In genomic region chr17:63961355-63962207, GRCh38 we compare ENCODE assay signal across 7 cellular contexts. TPM values are rescaled to one million over a fixed set of nuclear protein-coding genes. Genes with fewer than 3 reads are reported as not detected.
DNase-seq lines count a peak whose midpoint lies in the region; ATAC-seq, FAIRE-seq and TF ChIP-seq lines count a peak whose summit lies in the region.

No MANE protein-coding gene starts in this region.

- H3K4me1 ChIP-seq in OCI-LY1 (ENCODE audit: insufficient read depth, low read length, severe bottlenecking), result peaks cover 16% of the 10 kb centered on the region
- H3K4me1 ChIP-seq in small intestine (ENCODE audit: control insufficient read depth in 2 of 2, insufficient read depth in 1 of 2, low read depth in 1 of 2, low read length in 1 of 2), result no peaks in the 10 kb centered on the region

- peak overlapping the region; percentile 40 for H3K4me3 ChIP-seq in H7 (ENCODE audit: insufficient read depth, low read depth, low read length)
- H3K4me3 ChIP-seq in OCI-LY1 (ENCODE audit: low read depth, low read length, poor library complexity, severe bottlenecking), result peak overlapping the region; percentile 66
- H3K4me3 ChIP-seq in small intestine (ENCODE audit: low read depth in 1 of 2, low read length in 2 of 2), result no peak overlapping the region

- FAIRE-seq in small intestine (lab: Jason Lieb, UNC), result no peak

- H3K27ac ChIP-seq in OCI-LY1 (ENCODE audit: low read depth, low read length, poor library complexity, severe bottlenecking) (no peak overlapping the region), small intestine (ENCODE audit: low read depth in 1 of 2, low read length in 1 of 2) (no peak overlapping the region)

- H3K9me3 ChIP-seq in OCI-LY1 (ENCODE audit: low read length), result no peaks in the 10 kb centered on the region
- no peaks in the 10 kb centered on the region for H3K9me3 ChIP-seq in small intestine (ENCODE audit: control insufficient read depth, low read depth)

- peak; percentile 98 for DNase-seq in H7
- DNase-seq in activated naive CD4-positive, alpha-beta T cell treated with anti-CD3 and anti-CD28 coated beads, Interleukin-2, amount 50 U/mL, for 72 hours (ENCODE audit: low spot score in 2 of 2), result no peak
- DNase-seq in left ventricle myocardium superior, result peak; percentile 67
- DNase-seq in small intestine, result peak; percentile 39
- no peak for DNase-seq in RPMI8226

- no peaks in the 10 kb centered on the region for H4K20me1 ChIP-seq in OCI-LY1 (ENCODE audit: insufficient read depth, low read length)

- peak overlapping the region; percentile 92 for H3K4me2 ChIP-seq in OCI-LY1 (ENCODE audit: low read length)

- no peaks in the 10 kb centered on the region for H3F3A ChIP-seq in OCI-LY1 (ENCODE audit: insufficient read depth, low read length)

- H3K27me3 ChIP-seq in H7 (ENCODE audit: control insufficient read depth, insufficient read depth, low read length) (no peaks in the 10 kb centered on the region; the same call in 1 of the 2 replicates), OCI-LY1 (ENCODE audit: insufficient read depth, low read length) (no peaks in the 10 kb centered on the region), small intestine (ENCODE audit: control insufficient read depth in 2 of 2, insufficient read depth in 2 of 2, low read length in 2 of 2) (no peaks in the 10 kb centered on the region)

- H3K36me3 ChIP-seq in H7 (replicated peaks; ENCODE audit: control insufficient read depth, insufficient read depth, low read length) (no peaks in the 10 kb centered on the region), OCI-LY1 (ENCODE audit: insufficient read depth, low read length) (no peaks in the 10 kb centered on the region), small intestine (ENCODE audit: control insufficient read depth in 2 of 2, insufficient read depth in 2 of 2, low read length in 2 of 2) (no peaks in the 10 kb centered on the region)

- ATAC-seq in activated naive CD4-positive, alpha-beta T cell treated with anti-CD3 and anti-CD28 coated beads, Interleukin-2, amount 50 U/mL, for 72 hours, result peak; percentile 43 to 71
- ATAC-seq in left ventricle myocardium superior (peak; percentile 69), GM21576 (IDR thresholded peaks at IDR 0.05; ENCODE audit: unreplicated experiment) (no peak)

- H3K36me3 Mint-ChIP-seq in activated naive CD4-positive, alpha-beta T cell treated with anti-CD3 and anti-CD28 coated beads, Interleukin-2, amount 50 U/mL, for 72 hours, result no peaks in the 10 kb centered on the region

- no peak overlapping the region for H2AFZ ChIP-seq in OCI-LY1 (ENCODE audit: low read length)

- no peaks in the 10 kb centered on the region for H3K79me2 ChIP-seq in OCI-LY1 (ENCODE audit: insufficient read depth, low read length)

- TF ChIP-seq CTCF in OCI-LY1 (IDR thresholded peaks at IDR 0.05; ENCODE audit: low read length), result no peak

- 17 to 25% (median 18%) methylated on average over 24 to 36 of the region's 36 CpGs for WGBS in small intestine, 3 donors

- no peak overlapping the region for H3K27ac Mint-ChIP-seq in activated naive CD4-positive, alpha-beta T cell treated with anti-CD3 and anti-CD28 coated beads, Interleukin-2, amount 50 U/mL, for 72 hours

- H3K9me2 ChIP-seq in OCI-LY1 (ENCODE audit: low read depth, low read length), result no peaks in the 10 kb centered on the region

- H3K9ac ChIP-seq in OCI-LY1 (ENCODE audit: low read length), result peak overlapping the region; percentile 63

- H3K9me3 Mint-ChIP-seq in activated naive CD4-positive, alpha-beta T cell treated with anti-CD3 and anti-CD28 coated beads, Interleukin-2, amount 50 U/mL, for 72 hours, result no peaks in the 10 kb centered on the region

- intact Hi-C loops in left ventricle myocardium superior (cut with micrococcal nuclease), result no loop called here

RNA-seq across cellular contexts. Expression of gene SCN4A, which starts 11.1 kb away (rescaled TPM):
- total RNA-seq in H7 (2014; rRNA removed; shearing (Covaris generic)), result 4.8 and 6.8 TPM in 2 replicates
- total RNA-seq in activated naive CD4-positive, alpha-beta T cell treated with anti-CD3 and anti-CD28 coated beads, Interleukin-2, amount 50 U/mL, for 72 hours, result under 1 TPM in 1 of 2 donors, not detected in 1; 0.10 TPM
- 0.32 TPM for total RNA-seq in left ventricle myocardium superior
- under 1 TPM in 1 of 3 donors, not detected in 2; 0.46 TPM for polyA plus RNA-seq in small intestine

RNA-seq across cellular contexts. Expression of gene CD79B, which starts 29.4 kb away (rescaled TPM):
- 2.4 and 2.6 TPM in 2 replicates for total RNA-seq in H7 (2014; rRNA removed; shearing (Covaris generic))
- 10 to 100 TPM; 28.7 to 52.6 TPM for total RNA-seq in activated naive CD4-positive, alpha-beta T cell treated with anti-CD3 and anti-CD28 coated beads, Interleukin-2, amount 50 U/mL, for 72 hours
- total RNA-seq in left ventricle myocardium superior, result 5.7 TPM
- 1 to 10 TPM in 2 of 3 donors, under 1 TPM in 1; 0.45 to 8.7 (median 4.6) TPM for polyA plus RNA-seq in small intestine

RNA-seq across cellular contexts. Expression of gene PRR29, which starts 36.6 kb away (rescaled TPM):
- 0.52 and 0.63 TPM in 2 replicates for total RNA-seq in H7 (2014; rRNA removed; shearing (Covaris generic))
- 1 to 10 TPM in 1 of 2 donors, under 1 TPM in 1; 0.86 to 1.8 TPM for total RNA-seq in activated naive CD4-positive, alpha-beta T cell treated with anti-CD3 and anti-CD28 coated beads, Interleukin-2, amount 50 U/mL, for 72 hours
- 0.20 TPM for total RNA-seq in left ventricle myocardium superior
- polyA plus RNA-seq in small intestine, result under 1 TPM in 1 of 3 donors, not detected in 2; 0.16 TPM

RNA-seq across cellular contexts. Expression of gene GH1, which starts 42.9 kb away (rescaled TPM):
- total RNA-seq in H7 (2014; rRNA removed; shearing (Covaris generic)), result not detected in 2 replicates
- 1 to 10 TPM in 1 of 2 donors, not detected in 1; 1.0 TPM for total RNA-seq in activated naive CD4-positive, alpha-beta T cell treated with anti-CD3 and anti-CD28 coated beads, Interleukin-2, amount 50 U/mL, for 72 hours
- total RNA-seq in left ventricle myocardium superior, result not detected
- not detected for polyA plus RNA-seq in small intestine

RNA-seq across cellular contexts. Expression of gene CSHL1, which starts 50.5 kb away (rescaled TPM):
- not detected in 2 replicates for total RNA-seq in H7 (2014; rRNA removed; shearing (Covaris generic))
- under 1 TPM in 1 of 2 donors, not detected in 1; 0.31 TPM for total RNA-seq in activated naive CD4-positive, alpha-beta T cell treated with anti-CD3 and anti-CD28 coated beads, Interleukin-2, amount 50 U/mL, for 72 hours
- not detected for total RNA-seq in left ventricle myocardium superior
- not detected for polyA plus RNA-seq in small intestine

Comparison
In these comparisons a context has a peak if more than half of its experiments do, and no peak if none do; other contexts are left out.
1. DNase-seq: peak in H7 (single experiment), left ventricle myocardium superior (single experiment) and small intestine (single experiment); none in activated naive CD4-positive, alpha-beta T cell treated with anti-CD3 and anti-CD28 coated beads, Interleukin-2, amount 50 U/mL, for 72 hours (0 of 2) and RPMI8226 (single experiment).
2. H3K4me3 ChIP-seq: peak in H7 (single experiment) and OCI-LY1 (single experiment); none in small intestine (0 of 2).